1 cellular context compared by ENCODE assay signal in genomic region chr1:8216005-8216404, GRCh38.
TF ChIP-seq lines count a peak whose summit lies in the region.

No MANE protein-coding gene starts in this region.

TF ChIP-seq in GM23338, 12 proteins besides CTCF, POLR2A, EP300 and RAD21 (continued from another document):
- no peak for TF ChIP-seq ZNF462 (CRISPR knock-in tag; IDR thresholded peaks at IDR 0.05)
- TF ChIP-seq CREB1 (CRISPR knock-in tag; IDR thresholded peaks at IDR 0.05; ENCODE audit: low read depth) = no peak
- no peak for TF ChIP-seq ZNF114 (CRISPR knock-in tag; IDR thresholded peaks at IDR 0.05)
- TF ChIP-seq EZH2phosphoT487 (IDR thresholded peaks at IDR 0.05; ENCODE audit: unreplicated experiment) = no peak
- TF ChIP-seq JUNB (IDR thresholded peaks at IDR 0.05; ENCODE audit: unreplicated experiment) = no peak
- TF ChIP-seq ZNF331 (CRISPR knock-in tag; IDR thresholded peaks at IDR 0.05; ENCODE audit: low read depth) = no peak
- TF ChIP-seq REST (IDR thresholded peaks at IDR 0.05; ENCODE audit: unreplicated experiment) = no peak
- TF ChIP-seq POLR2AphosphoS5 (IDR thresholded peaks at IDR 0.05; ENCODE audit: low read depth) = no peak
- no peak for TF ChIP-seq EZH2 (IDR thresholded peaks at IDR 0.05; ENCODE audit: low read depth, unreplicated experiment)
- no peak for TF ChIP-seq STAT1 (IDR thresholded peaks at IDR 0.05; ENCODE audit: unreplicated experiment)
